ENCODE assay signal across 1 cellular context in genomic region chr1:113998361-113998760, GRCh38.
TF ChIP-seq lines count a peak whose summit lies in the region.

No MANE protein-coding gene starts in this region.

TF ChIP-seq in GM23338, 12 proteins besides CTCF, POLR2A, EP300 and RAD21 (continued from another document):
- TF ChIP-seq ZNF462 (CRISPR knock-in tag; IDR thresholded peaks at IDR 0.05), result no peak
- TF ChIP-seq, protein P1, sequence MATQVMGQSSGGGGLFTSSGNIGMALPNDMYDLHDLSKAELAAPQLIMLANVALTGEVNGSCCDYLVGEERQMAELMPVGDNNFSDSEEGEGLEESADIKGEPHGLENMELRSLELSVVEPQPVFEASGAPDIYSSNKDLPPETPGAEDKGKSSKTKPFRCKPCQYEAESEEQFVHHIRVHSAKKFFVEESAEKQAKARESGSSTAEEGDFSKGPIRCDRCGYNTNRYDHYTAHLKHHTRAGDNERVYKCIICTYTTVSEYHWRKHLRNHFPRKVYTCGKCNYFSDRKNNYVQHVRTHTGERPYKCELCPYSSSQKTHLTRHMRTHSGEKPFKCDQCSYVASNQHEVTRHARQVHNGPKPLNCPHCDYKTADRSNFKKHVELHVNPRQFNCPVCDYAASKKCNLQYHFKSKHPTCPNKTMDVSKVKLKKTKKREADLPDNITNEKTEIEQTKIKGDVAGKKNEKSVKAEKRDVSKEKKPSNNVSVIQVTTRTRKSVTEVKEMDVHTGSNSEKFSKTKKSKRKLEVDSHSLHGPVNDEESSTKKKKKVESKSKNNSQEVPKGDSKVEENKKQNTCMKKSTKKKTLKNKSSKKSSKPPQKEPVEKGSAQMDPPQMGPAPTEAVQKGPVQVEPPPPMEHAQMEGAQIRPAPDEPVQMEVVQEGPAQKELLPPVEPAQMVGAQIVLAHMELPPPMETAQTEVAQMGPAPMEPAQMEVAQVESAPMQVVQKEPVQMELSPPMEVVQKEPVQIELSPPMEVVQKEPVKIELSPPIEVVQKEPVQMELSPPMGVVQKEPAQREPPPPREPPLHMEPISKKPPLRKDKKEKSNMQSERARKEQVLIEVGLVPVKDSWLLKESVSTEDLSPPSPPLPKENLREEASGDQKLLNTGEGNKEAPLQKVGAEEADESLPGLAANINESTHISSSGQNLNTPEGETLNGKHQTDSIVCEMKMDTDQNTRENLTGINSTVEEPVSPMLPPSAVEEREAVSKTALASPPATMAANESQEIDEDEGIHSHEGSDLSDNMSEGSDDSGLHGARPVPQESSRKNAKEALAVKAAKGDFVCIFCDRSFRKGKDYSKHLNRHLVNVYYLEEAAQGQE (IDR thresholded peaks at IDR 0.05; ENCODE audit: unreplicated experiment), result no peak
- no peak for TF ChIP-seq ZNF331 (CRISPR knock-in tag; IDR thresholded peaks at IDR 0.05; ENCODE audit: low read depth)
- TF ChIP-seq POLR2AphosphoS5 (IDR thresholded peaks at IDR 0.05; ENCODE audit: low read depth), result no peak
- TF ChIP-seq, protein P2, sequence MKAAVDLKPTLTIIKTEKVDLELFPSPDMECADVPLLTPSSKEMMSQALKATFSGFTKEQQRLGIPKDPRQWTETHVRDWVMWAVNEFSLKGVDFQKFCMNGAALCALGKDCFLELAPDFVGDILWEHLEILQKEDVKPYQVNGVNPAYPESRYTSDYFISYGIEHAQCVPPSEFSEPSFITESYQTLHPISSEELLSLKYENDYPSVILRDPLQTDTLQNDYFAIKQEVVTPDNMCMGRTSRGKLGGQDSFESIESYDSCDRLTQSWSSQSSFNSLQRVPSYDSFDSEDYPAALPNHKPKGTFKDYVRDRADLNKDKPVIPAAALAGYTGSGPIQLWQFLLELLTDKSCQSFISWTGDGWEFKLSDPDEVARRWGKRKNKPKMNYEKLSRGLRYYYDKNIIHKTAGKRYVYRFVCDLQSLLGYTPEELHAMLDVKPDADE (IDR thresholded peaks at IDR 0.05), result no peak
- TF ChIP-seq ZNF114 (CRISPR knock-in tag; IDR thresholded peaks at IDR 0.05), result no peak
- TF ChIP-seq STAT1 (IDR thresholded peaks at IDR 0.05; ENCODE audit: unreplicated experiment), result no peak
- no peak for TF ChIP-seq CREB1 (CRISPR knock-in tag; IDR thresholded peaks at IDR 0.05; ENCODE audit: low read depth)
